26 cellular contexts compared by ENCODE assay signal in genomic region chr18:31554776-31555175, GRCh38. TPM values are rescaled to one million over a fixed set of nuclear protein-coding genes. Genes with fewer than 3 reads are reported as not detected.
"Had no signal": no experiment of that assay in that cellular context is flagged by ENCODE, and none has a peak within 500 bp of the region (broad histone marks: within the 10 kb centered on the region; RNA-seq: fewer than 3 reads in every experiment).

No MANE protein-coding gene starts in this region.

- H3K27ac Mint-ChIP-seq: IgD-negative memory B cell had no signal

- H3K4me3 ChIP-seq: K562, SJSA1, SK-N-MC had no signal

- H3K27me3 ChIP-seq: SJSA1 had no signal

- H3K9ac ChIP-seq: KMS-11 had no signal

- H3K36me3 ChIP-seq: SJSA1 had no signal

- H3K9me3 ChIP-seq: SJSA1 had no signal

- H3K4me3 Mint-ChIP-seq: IgD-negative memory B cell had no signal

- H3K9me3 Mint-ChIP-seq: IgD-negative memory B cell had no signal

- H3K36me3 Mint-ChIP-seq: IgD-negative memory B cell had no signal

- H3K4me1 ChIP-seq: SJSA1 had no signal

- DNase-seq: Kasumi-1, MM.1S, MV-4-11, NCI-H1048, NCI-H1105, NCI-H1417 treated with DMSO at 0.1 percent for 48 hours, NCI-H146, NCI-H1694 treated with DMSO at 0.1 percent for 48 hours, NCI-H1930, NCI-H2081, NCI-H2107, NCI-H226, NCI-H446, NCI-H510A, NCI-H524 treated with DMSO at 0.1 percent for 48 hours, NCI-H748 treated with DMSO at 0.1 percent for 48 hours, Right ventricle myocardium superior, RPMI8226, SIG-M5 had no signal

- H3K4me2 ChIP-seq: KMS-11 had no signal

- H3K27ac ChIP-seq: KMS-11, SJSA1, SK-N-MC had no signal

- ATAC-seq: K562 had no signal

RNA-seq across cellular contexts. Expression of gene TTR, which starts 36.9 kb away (rescaled TPM):
- total RNA-seq: HT1080, M059J, Right ventricle myocardium superior, SJSA1 had no signal
- polyA plus RNA-seq: IgD-negative memory B cell had no signal

RNA-seq across cellular contexts. Expression of gene DSG2, which starts 56.8 kb away (rescaled TPM):
- polyA plus RNA-seq: IgD-negative memory B cell had no signal
